ENCODE assay signal across 30 cellular contexts in genomic region chr7:106629521-106629920, GRCh38. TPM values are rescaled to one million over a fixed set of nuclear protein-coding genes. Genes with fewer than 3 reads are reported as not detected.
DNase-seq lines count a peak whose midpoint lies in the region; TF ChIP-seq lines count a peak whose summit lies in the region.
"Had no signal": no experiment of that assay in that cellular context is flagged by ENCODE, and none has a peak within 500 bp of the region (broad histone marks: within the 10 kb centered on the region; RNA-seq: fewer than 3 reads in every experiment).

No MANE protein-coding gene starts in this region.

- no peaks in the 10 kb centered on the region for H3K4me1 Mint-ChIP-seq in activated naive CD8-positive, alpha-beta T cell treated with anti-CD3 and anti-CD28 coated beads for 36 hours
- H3K4me1 Mint-ChIP-seq: activated T-helper 17 cell treated with anti-CD3 and anti-CD28 coated beads, Interleukin-2, amount 50 U/mL, for 72 hours; CD8-positive, alpha-beta memory T cell; nephron; T-cell had no signal

- no peak for TF ChIP-seq CTCF in astrocyte of the cerebellum (IDR thresholded peaks at IDR 0.05; ENCODE audit: low read depth, low read length, missing control alignments)
- TF ChIP-seq CTCF in fibroblast of pulmonary artery (IDR thresholded peaks at IDR 0.05; ENCODE audit: low read length, missing control alignments) = no peak

- H3K36me3 Mint-ChIP-seq in activated naive CD8-positive, alpha-beta T cell treated with anti-CD3 and anti-CD28 coated beads for 36 hours = no peaks in the 10 kb centered on the region
- H3K36me3 Mint-ChIP-seq: activated naive CD8-positive, alpha-beta T cell treated with anti-CD3 and anti-CD28 coated beads, Interleukin-2, amount 10 ng/mL, durations not matched to agents 7 days and 5 days; CD8-positive, alpha-beta memory T cell; T-cell had no signal

- DNase-seq in GM03348 (ENCODE audit: low spot score) = peak; percentile 65
- peak; percentile 16 for DNase-seq in astrocyte of the cerebellum (ENCODE audit: low read depth)
- peak; percentile 48 for DNase-seq in fibroblast of pulmonary artery (ENCODE audit: low read depth)
- DNase-seq in stromal cell of bone marrow (ENCODE audit: low read depth) = peak; percentile 17
- DNase-seq in activated naive CD8-positive, alpha-beta T cell treated with anti-CD3 and anti-CD28 coated beads for 36 hours = no peak
- DNase-seq in effector memory CD4-positive, alpha-beta T cell = no peak
- no peak for DNase-seq in activated naive CD4-positive, alpha-beta T cell treated with anti-CD3 and anti-CD28 coated beads, Interleukin-2, amount 50 U/mL, for 16 hours
- DNase-seq: activated CD4-positive, alpha-beta T cell treated with anti-CD3 and anti-CD28 coated beads, Interleukin-2, amount 50 U/mL, for 48 hours; activated CD4-positive, CD25-positive, alpha-beta regulatory T cell; activated CD8-positive, alpha-beta memory T cell treated with anti-CD3 and anti-CD28 coated beads, Interleukin-2, amount 50 U/mL, for 4 hours; activated naive CD8-positive, alpha-beta T cell treated with anti-CD3 and anti-CD28 coated beads, Interleukin-2, amount 10 ng/mL, durations not matched to agents 7 days and 5 days; CD8-positive, alpha-beta memory T cell; colonic mucosa; DMS153; foreskin keratinocyte; H9; hippocampal formation; left ventricle myocardium inferior; NCI-H1092; NCI-H187 treated with DMSO at 0.1 percent for 48 hours; NCI-H526; pancreas; SIG-M5; stimulated activated CD4-positive, alpha-beta T cell treated with anti-CD3 and anti-CD28 coated beads, Interleukin-4, amount 100 ng/mL, for 4 hours; stimulated activated naive CD4-positive, alpha-beta T cell; T-cell had no signal

- H3K9me3 Mint-ChIP-seq in activated naive CD8-positive, alpha-beta T cell treated with anti-CD3 and anti-CD28 coated beads for 36 hours = no peaks in the 10 kb centered on the region
- H3K9me3 Mint-ChIP-seq: activated naive CD8-positive, alpha-beta T cell treated with anti-CD3 and anti-CD28 coated beads, Interleukin-2, amount 10 ng/mL, durations not matched to agents 7 days and 5 days; activated T-helper 17 cell treated with anti-CD3 and anti-CD28 coated beads, Interleukin-2, amount 50 U/mL, for 72 hours; H9; nephron; T-cell had no signal

- no peaks in the 10 kb centered on the region for H3K9me3 ChIP-seq in effector memory CD4-positive, alpha-beta T cell (ENCODE audit: control insufficient read depth, low read length)
- H3K9me3 ChIP-seq: colonic mucosa, left ventricle myocardium inferior, pancreas, right atrium auricular region had no signal

- peaks cover 4% of the 10 kb centered on the region for H3K27me3 Mint-ChIP-seq in activated naive CD8-positive, alpha-beta T cell treated with anti-CD3 and anti-CD28 coated beads for 36 hours
- H3K27me3 Mint-ChIP-seq: activated T-helper 17 cell treated with anti-CD3 and anti-CD28 coated beads, Interleukin-2, amount 50 U/mL, for 72 hours had no signal

- H3K4me3 ChIP-seq in astrocyte of the cerebellum (ENCODE audit: low read depth, low read length) (no peak overlapping the region), fibroblast of pulmonary artery (replicated peaks; ENCODE audit: low read depth, low read length) (no peak overlapping the region)
- H3K4me3 ChIP-seq in effector memory CD4-positive, alpha-beta T cell (ENCODE audit: insufficient read depth, low read depth, low read length, poor library complexity, severe bottlenecking) = no peak overlapping the region
- H3K4me3 ChIP-seq: colonic mucosa, GM12878, left ventricle myocardium inferior, pancreas, right atrium auricular region had no signal

- in situ Hi-C loops in astrocyte of the cerebellum (cut with HindIII; ENCODE audit: low sequenced_read_pairs) = no loop called here

- H3K27ac ChIP-seq in effector memory CD4-positive, alpha-beta T cell (ENCODE audit: insufficient read depth, low read length, poor library complexity, severe bottlenecking) = no peak overlapping the region
- H3K27ac ChIP-seq: colonic mucosa, foreskin keratinocyte, left ventricle myocardium inferior, pancreas, right atrium auricular region had no signal

- no peak overlapping the region for H3K27ac Mint-ChIP-seq in activated naive CD8-positive, alpha-beta T cell treated with anti-CD3 and anti-CD28 coated beads for 36 hours
- H3K27ac Mint-ChIP-seq: activated naive CD8-positive, alpha-beta T cell treated with anti-CD3 and anti-CD28 coated beads, Interleukin-2, amount 10 ng/mL, durations not matched to agents 7 days and 5 days; activated T-helper 17 cell treated with anti-CD3 and anti-CD28 coated beads, Interleukin-2, amount 50 U/mL, for 72 hours; CD8-positive, alpha-beta memory T cell; H9; nephron; T-cell had no signal

- no peaks in the 10 kb centered on the region for H3K36me3 ChIP-seq in effector memory CD4-positive, alpha-beta T cell (ENCODE audit: control insufficient read depth, insufficient read depth, low read length)
- H3K36me3 ChIP-seq: colonic mucosa, left ventricle myocardium inferior, pancreas, right atrium auricular region had no signal

- no peaks in the 10 kb centered on the region for H3K4me1 ChIP-seq in effector memory CD4-positive, alpha-beta T cell (ENCODE audit: control insufficient read depth, insufficient read depth, low read length, poor library complexity, severe bottlenecking)
- H3K4me1 ChIP-seq: colonic mucosa, foreskin keratinocyte, right atrium auricular region had no signal

- H3K4me3 Mint-ChIP-seq in activated naive CD8-positive, alpha-beta T cell treated with anti-CD3 and anti-CD28 coated beads for 36 hours = no peak overlapping the region
- H3K4me3 Mint-ChIP-seq: activated naive CD8-positive, alpha-beta T cell treated with anti-CD3 and anti-CD28 coated beads, Interleukin-2, amount 10 ng/mL, durations not matched to agents 7 days and 5 days; activated T-helper 17 cell treated with anti-CD3 and anti-CD28 coated beads, Interleukin-2, amount 50 U/mL, for 72 hours; CD8-positive, alpha-beta memory T cell; H9; nephron; T-cell had no signal

- no peaks in the 10 kb centered on the region for H3K27me3 ChIP-seq in effector memory CD4-positive, alpha-beta T cell (replicated peaks; ENCODE audit: control insufficient read depth, insufficient read depth, low read length, poor library complexity, severe bottlenecking)
- H3K27me3 ChIP-seq: colonic mucosa, pancreas, right atrium auricular region had no signal

RNA-seq across cellular contexts. Expression of gene CCDC71L, which starts 31.4 kb away (rescaled TPM):
- total RNA-seq in activated naive CD8-positive, alpha-beta T cell treated with anti-CD3 and anti-CD28 coated beads for 36 hours = 10 to 100 TPM; 16.4 to 17.8 TPM

Comparison
In these comparisons a context has a peak if more than half of its experiments do, and no peak if none do; other contexts are left out.
1. DNase-seq: peak in GM03348 (single experiment), astrocyte of the cerebellum (single experiment), fibroblast of pulmonary artery (single experiment) and stromal cell of bone marrow (single experiment); none in activated naive CD8-positive, alpha-beta T cell treated with anti-CD3 and anti-CD28 coated beads for 36 hours (single experiment), effector memory CD4-positive, alpha-beta T cell (0 of 3) and activated naive CD4-positive, alpha-beta T cell treated with anti-CD3 and anti-CD28 coated beads, Interleukin-2, amount 50 U/mL, for 16 hours (single experiment).